34 cellular contexts compared by ENCODE assay signal in genomic region chr6:56986611-56987010, GRCh38. TPM values are rescaled to one million over a fixed set of nuclear protein-coding genes. Genes with fewer than 3 reads are reported as not detected.
"Had no signal": no experiment of that assay in that cellular context is flagged by ENCODE, and none has a peak within 500 bp of the region (broad histone marks: within the 10 kb centered on the region; RNA-seq: fewer than 3 reads in every experiment).

No MANE protein-coding gene starts in this region.

- H3K27me3 ChIP-seq: Peyer's patch, SJSA1 had no signal

- H3K4me1 ChIP-seq: adrenal gland, Peyer's patch, SJSA1 had no signal

- H3K27ac ChIP-seq: adrenal gland, Peyer's patch, SJSA1 had no signal

- H3K36me3 ChIP-seq: adrenal gland, Peyer's patch, SJSA1 had no signal

- H3K4me3 ChIP-seq: adrenal gland, Peyer's patch, SJSA1 had no signal

- ATAC-seq: activated CD4-positive, alpha-beta T cell treated with anti-CD3 and anti-CD28 coated beads for 36 hours; activated CD4-positive, CD25-positive, alpha-beta regulatory T cell treated with anti-CD3 and anti-CD28 coated beads, Interleukin-2, amount 50 U/mL, for 24 hours; activated CD8-positive, alpha-beta T cell treated with anti-CD3 and anti-CD28 coated beads, Interleukin-2, amount 10 ng/mL, durations not matched to agents 7 days and 5 days; activated naive CD4-positive, alpha-beta T cell treated with anti-CD3 and anti-CD28 coated beads, Interleukin-2, amount 50 U/mL, for 72 hours; activated T-cell treated with anti-CD3 and anti-CD28 coated beads, Interleukin-2, amount 50 U/mL, for 4 hours; PC-3; T-cell; T-helper 17 cell; WTC11 had no signal

- DNase-seq: activated CD4-positive, alpha-beta T cell treated with anti-CD3 and anti-CD28 coated beads for 36 hours; activated CD4-positive, alpha-beta T cell treated with anti-CD3 and anti-CD28 coated beads, Interleukin-2, amount 10 ng/mL, durations not matched to agents 7 days and 5 days; activated CD4-positive, alpha-beta T cell treated with anti-CD3 and anti-CD28 coated beads, Interleukin-2, amount 50 U/mL, for 48 hours; activated CD8-positive, alpha-beta memory T cell treated with anti-CD3 and anti-CD28 coated beads, Interleukin-2, amount 50 U/mL, for 4 hours; activated CD8-positive, alpha-beta T cell treated with anti-CD3 and anti-CD28 coated beads, Interleukin-2, amount 10 ng/mL, durations not matched to agents 7 days and 5 days; activated gamma-delta T cell treated with Interleukin-2 at 50 U/mL for 16 hours; activated naive CD4-positive, alpha-beta T cell treated with anti-CD3 and anti-CD28 coated beads for 36 hours; activated T-cell treated with anti-CD3 and anti-CD28 coated beads for 4 hours; activated T-cell treated with anti-CD3 and anti-CD28 coated beads, Interleukin-2, amount 50 U/mL, for 4 hours; adrenal gland; caudate nucleus; cerebellar nuclear complex; NCI-H1092; NCI-H1436 treated with DMSO at 0.1 percent for 48 hours; NCI-H1694 treated with DMSO at 0.1 percent for 48 hours; NCI-H2029; NCI-H226; NCI-H446 treated with DMSO at 0.1 percent for 48 hours; NCI-H524; NCI-H69; NCI-H82; PC-3; Peyer's patch; RPMI8226; SHP77 treated with DMSO at 0.1 percent for 48 hours; SK-N-SH; T-cell; T-helper 17 cell; T-helper 9 cell had no signal

- H3K9me3 ChIP-seq: adrenal gland, Peyer's patch, SJSA1, SK-N-SH had no signal

RNA-seq across cellular contexts. Expression of gene BEND6, which starts 31.7 kb away (rescaled TPM):
- total RNA-seq: activated CD4-positive, alpha-beta T cell treated with anti-CD3 and anti-CD28 coated beads for 36 hours; activated CD4-positive, alpha-beta T cell treated with anti-CD3 and anti-CD28 coated beads, Interleukin-2, amount 10 ng/mL, durations not matched to agents 7 days and 5 days; activated CD8-positive, alpha-beta T cell treated with anti-CD3 and anti-CD28 coated beads, Interleukin-2, amount 10 ng/mL, durations not matched to agents 7 days and 5 days; activated naive CD4-positive, alpha-beta T cell treated with anti-CD3 and anti-CD28 coated beads for 36 hours; activated naive CD4-positive, alpha-beta T cell treated with anti-CD3 and anti-CD28 coated beads, Interleukin-2, amount 50 U/mL, for 72 hours; activated T-helper 1 cell treated with anti-CD3 and anti-CD28 coated beads, Interleukin-12 subunit alpha, Interleukin-12 subunit beta, Interleukin-2, Interleukin-4 antibody, amounts not matched to agents 30 ng/mL and 10 ng/mL and 1 ng/mL, durations not matched to agents 14 hours and 24 hours and 36 hours; Peyer's patch; T-cell; T-helper 17 cell had no signal
